28 cellular contexts compared by ENCODE assay signal in the genomic region with DNA sequence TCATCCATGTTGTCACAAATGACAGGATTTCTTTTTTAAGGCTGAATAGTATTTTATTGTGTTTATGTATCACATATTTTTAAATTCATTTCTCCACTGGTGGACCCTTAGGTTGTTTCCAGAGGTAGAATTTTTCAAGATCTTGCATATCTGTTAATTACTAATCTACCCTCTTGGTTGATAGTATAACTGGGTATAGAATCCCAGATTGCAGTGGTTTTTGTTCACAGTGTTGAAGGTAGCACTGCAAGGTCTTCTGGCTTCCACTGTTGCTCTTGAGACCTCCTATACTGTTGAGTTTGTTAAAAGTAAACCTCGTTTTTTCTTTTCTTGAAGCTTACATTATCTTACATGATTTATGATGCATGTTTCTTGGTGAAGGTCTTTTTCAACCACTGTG.
"Had no signal": no experiment of that assay in that cellular context is flagged by ENCODE, and none has a peak within 500 bp of the region (broad histone marks: within the 10 kb centered on the region; RNA-seq: fewer than 3 reads in every experiment).

No MANE protein-coding gene starts in this region.

- DNase-seq: hypothalamus; immature natural killer cell; kidney; left colon; left lung; lower lobe of right lung; mammary epithelial cell; mesenchymal stem cell; naive thymus-derived CD8-positive, alpha-beta T cell; nucleus accumbens; stimulated activated CD4-positive, alpha-beta T cell treated with anti-CD3 and anti-CD28 coated beads, Interleukin-12 subunit alpha, Interleukin-12 subunit beta, amount 100 ng/mL, for 4 hours; stimulated activated CD4-positive, alpha-beta T cell treated with anti-CD3 and anti-CD28 coated beads, Interleukin-15, amount 100 ng/mL, for 24 hours; stimulated activated CD4-positive, alpha-beta T cell treated with anti-CD3 and anti-CD28 coated beads, Interleukin-2, amount 100 ng/mL, for 24 hours; stimulated activated CD4-positive, alpha-beta T cell treated with anti-CD3 and anti-CD28 coated beads, Interleukin-4, amount 100 ng/mL, for 1 hour; stimulated activated naive CD4-positive, alpha-beta T cell; tibial artery; trophoblast cell; upper lobe of right lung had no signal

- H3K4me3 ChIP-seq: left lung, lower lobe of right lung, right atrium auricular region, skin epidermis, suprapubic skin, thoracic aorta, tibial artery, upper lobe of right lung had no signal

- FAIRE-seq: kidney, urothelium cell line had no signal

- H3K4me1 Mint-ChIP-seq: nephron, neural crest cell had no signal

- H3K9me3 ChIP-seq: left lung, lower lobe of right lung, right atrium auricular region, suprapubic skin, thoracic aorta, tibial artery, upper lobe of right lung had no signal

- H3K4me3 Mint-ChIP-seq: nephron; neural crest cell; stimulated activated naive CD8-positive, alpha-beta T cell treated with anti-CD3 and anti-CD28 coated beads, Interleukin-15, Interleukin-2, amounts not matched to agents 100 ng/mL and 50 ng/mL, for 24 hours had no signal

- H3K27ac ChIP-seq: left lung, lower lobe of right lung, right atrium auricular region, skin epidermis, suprapubic skin, thoracic aorta, tibial artery, upper lobe of right lung had no signal

- ATAC-seq: left colon; left lung; lower lobe of right lung; naive thymus-derived CD8-positive, alpha-beta T cell; sciatic nerve; upper lobe of right lung had no signal

- H3K4me1 ChIP-seq: left lung, lower lobe of right lung, upper lobe of right lung had no signal

- H3K9me3 Mint-ChIP-seq: immature natural killer cell had no signal

- H3K27ac Mint-ChIP-seq: nephron; progenitor cell of endocrine pancreas; stimulated activated naive CD8-positive, alpha-beta T cell treated with anti-CD3 and anti-CD28 coated beads, Interleukin-15, Interleukin-2, amounts not matched to agents 100 ng/mL and 50 ng/mL, for 24 hours had no signal

- H3K27me3 Mint-ChIP-seq: naive thymus-derived CD8-positive, alpha-beta T cell; progenitor cell of endocrine pancreas; stimulated activated naive CD8-positive, alpha-beta T cell treated with anti-CD3 and anti-CD28 coated beads, Interleukin-15, Interleukin-2, amounts not matched to agents 100 ng/mL and 50 ng/mL, for 24 hours had no signal

- H3K27me3 ChIP-seq: left lung, right atrium auricular region, suprapubic skin, tibial artery, upper lobe of right lung had no signal
